Comparison of ENCODE assay signal across 24 cellular contexts in the genomic region with DNA sequence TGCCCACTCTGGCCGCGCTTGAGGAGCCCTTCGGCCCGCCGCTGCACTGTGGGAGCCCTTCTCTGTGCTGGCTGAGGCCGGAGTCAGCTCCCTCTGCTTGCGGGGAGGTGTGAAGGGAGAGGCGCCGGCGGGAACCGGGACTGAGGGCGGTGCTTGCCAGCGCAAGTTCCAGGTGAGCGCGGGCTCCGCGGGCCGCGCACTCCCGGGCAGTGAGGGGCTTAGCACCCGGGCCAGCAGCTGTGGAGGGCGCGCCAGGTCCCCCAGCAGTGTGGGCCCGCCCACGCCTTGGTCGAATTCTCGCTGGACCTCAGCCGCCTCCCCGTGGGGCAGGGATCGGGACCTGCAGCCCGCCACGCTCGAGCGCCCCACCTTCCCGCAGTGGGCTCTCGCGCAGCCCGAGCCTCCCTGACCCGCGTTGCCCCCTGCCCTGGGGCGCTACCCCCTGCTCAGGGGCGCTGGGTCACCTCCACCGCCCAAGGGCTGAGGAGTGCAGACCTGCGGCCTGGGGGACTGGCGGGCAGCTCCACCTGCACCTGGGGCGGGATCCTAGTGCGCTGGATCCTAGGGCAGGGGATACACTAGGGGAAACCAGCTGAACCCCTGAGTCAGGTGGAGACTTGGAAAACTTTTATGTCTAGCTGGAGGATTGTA.
"Had no signal": no experiment of that assay in that cellular context is flagged by ENCODE, and none has a peak within 500 bp of the region (broad histone marks: within the 10 kb centered on the region; RNA-seq: fewer than 3 reads in every experiment).

No MANE protein-coding gene starts in this region.

- H3K4me1 ChIP-seq: breast epithelium had no signal

- DNase-seq: activated CD4-positive, alpha-beta memory T cell treated with anti-CD3 and anti-CD28 coated beads for 36 hours; activated CD4-positive, alpha-beta T cell treated with anti-CD3 and anti-CD28 coated beads for 48 hours; activated effector memory CD4-positive, alpha-beta T cell treated with Interleukin-2 at 50 U/mL for 16 hours; activated naive CD4-positive, alpha-beta T cell treated with anti-CD3 and anti-CD28 coated beads for 36 hours; activated naive CD8-positive, alpha-beta T cell treated with anti-CD3 and anti-CD28 coated beads, Interleukin-2, amount 10 ng/mL, durations not matched to agents 7 days and 5 days; activated T-cell treated with anti-CD3 and anti-CD28 coated beads, Interleukin-2, amount 50 U/mL, for 48 hours; amniotic stem cell; dorsolateral prefrontal cortex; effector memory CD8-positive, alpha-beta T cell; heart right ventricle; kidney; lower lobe of right lung; naive B cell; retina; spleen; stimulated activated CD4-positive, alpha-beta T cell treated with anti-CD3 and anti-CD28 coated beads, Interleukin-4, amount 100 ng/mL, for 1 hour; stimulated activated naive CD4-positive, alpha-beta T cell treated with Interleukin-2 at 50 U/mL for 16 hours; T-helper 17 cell had no signal

- H3K4me3 ChIP-seq: breast epithelium, dorsolateral prefrontal cortex, heart right ventricle, lower lobe of right lung, spleen, tibial nerve, vagina had no signal

- H3K27ac ChIP-seq: breast epithelium, dorsolateral prefrontal cortex, heart right ventricle, lower lobe of right lung, spleen, tibial nerve, vagina had no signal

- H3K4me3 Mint-ChIP-seq: activated CD4-positive, alpha-beta memory T cell treated with anti-CD3 and anti-CD28 coated beads for 36 hours; activated naive CD4-positive, alpha-beta T cell treated with anti-CD3 and anti-CD28 coated beads for 36 hours; activated naive CD8-positive, alpha-beta T cell treated with anti-CD3 and anti-CD28 coated beads, Interleukin-2, amount 10 ng/mL, durations not matched to agents 7 days and 5 days; central memory CD8-positive, alpha-beta T cell; effector memory CD8-positive, alpha-beta T cell; neural crest cell; T-helper 17 cell had no signal

- H3K36me3 Mint-ChIP-seq: activated CD4-positive, alpha-beta memory T cell treated with anti-CD3 and anti-CD28 coated beads for 36 hours; activated naive CD8-positive, alpha-beta T cell treated with anti-CD3 and anti-CD28 coated beads, Interleukin-2, amount 10 ng/mL, durations not matched to agents 7 days and 5 days; naive B cell had no signal

- H3K9me3 Mint-ChIP-seq: activated CD4-positive, alpha-beta memory T cell treated with anti-CD3 and anti-CD28 coated beads for 36 hours; activated naive CD4-positive, alpha-beta T cell treated with anti-CD3 and anti-CD28 coated beads for 36 hours; activated naive CD8-positive, alpha-beta T cell treated with anti-CD3 and anti-CD28 coated beads, Interleukin-2, amount 10 ng/mL, durations not matched to agents 7 days and 5 days; central memory CD8-positive, alpha-beta T cell; effector memory CD8-positive, alpha-beta T cell; neural crest cell had no signal

- H3K27me3 ChIP-seq: vagina had no signal

- H3K36me3 ChIP-seq: breast epithelium, heart right ventricle, lower lobe of right lung, spleen, tibial nerve, vagina had no signal

- H3K27ac Mint-ChIP-seq: activated CD4-positive, alpha-beta memory T cell treated with anti-CD3 and anti-CD28 coated beads for 36 hours; activated naive CD4-positive, alpha-beta T cell treated with anti-CD3 and anti-CD28 coated beads for 36 hours; activated naive CD8-positive, alpha-beta T cell treated with anti-CD3 and anti-CD28 coated beads, Interleukin-2, amount 10 ng/mL, durations not matched to agents 7 days and 5 days; effector memory CD8-positive, alpha-beta T cell; T-helper 17 cell had no signal

- ATAC-seq: effector memory CD8-positive, alpha-beta T cell; left lobe of liver; lower lobe of right lung; T-helper 17 cell had no signal

- H3K9me3 ChIP-seq: breast epithelium, lower lobe of right lung, tibial nerve, vagina had no signal
